17 cellular contexts compared by ENCODE assay signal in genomic region chr18:29160123-29160522, GRCh38.
DNase-seq lines count a peak whose midpoint lies in the region; ATAC-seq lines count a peak whose summit lies in the region.
"Had no signal": no experiment of that assay in that cellular context is flagged by ENCODE, and none has a peak within 500 bp of the region (broad histone marks: within the 10 kb centered on the region; RNA-seq: fewer than 3 reads in every experiment).

No MANE protein-coding gene starts in this region.

- no peaks in the 10 kb centered on the region for H3K36me3 Mint-ChIP-seq in activated CD4-positive, alpha-beta T cell treated with anti-CD3 and anti-CD28 coated beads, Interleukin-2, amount 10 ng/mL, durations not matched to agents 24 days and 14 days (ENCODE audit: low read depth)

- H3K18ac ChIP-seq in neuronal stem cell (ENCODE audit: low read length) = no peak overlapping the region

- no peaks in the 10 kb centered on the region for H3K9me3 ChIP-seq in neuronal stem cell (replicated peaks in 1 of 2; ENCODE audit: control insufficient read depth in 2 of 2, insufficient read depth in 1 of 2, low read depth in 1 of 2, low read length in 2 of 2)
- H3K9me3 ChIP-seq: BE2C, right lobe of liver had no signal

- H2BK15ac ChIP-seq in neuronal stem cell (ENCODE audit: low read length) = no peak overlapping the region

- no peak overlapping the region for H3K27ac Mint-ChIP-seq in activated CD4-positive, alpha-beta T cell treated with anti-CD3 and anti-CD28 coated beads, Interleukin-2, amount 10 ng/mL, durations not matched to agents 24 days and 14 days
- H3K27ac Mint-ChIP-seq: activated CD4-positive, alpha-beta memory T cell treated with anti-CD3 and anti-CD28 coated beads, Interleukin-2, amount 10 ng/mL, durations not matched to agents 7 days and 5 days; activated T-helper 17 cell treated with anti-CD3 and anti-CD28 coated beads, Interleukin-2, amount 50 U/mL, for 72 hours had no signal

- no peaks in the 10 kb centered on the region for H3K79me1 ChIP-seq in neuronal stem cell (ENCODE audit: low read depth, low read length)

- H3K27me3 ChIP-seq in neuronal stem cell (ENCODE audit: control insufficient read depth in 3 of 3, insufficient read depth in 3 of 3, low read depth in 1 of 3, low read length in 3 of 3) = no peaks in the 10 kb centered on the region
- H3K27me3 ChIP-seq: BE2C, right lobe of liver had no signal

- no peak overlapping the region for H3K9ac ChIP-seq in neuronal stem cell (ENCODE audit: low read depth, low read length, poor library complexity)

- intact Hi-C loops in activated CD4-positive, alpha-beta T cell treated with anti-CD3 and anti-CD28 coated beads, Interleukin-2, amount 10 ng/mL, durations not matched to agents 24 days and 14 days (cut with micrococcal nuclease) = no loop called here

- H3K27me3 Mint-ChIP-seq in activated CD4-positive, alpha-beta T cell treated with anti-CD3 and anti-CD28 coated beads, Interleukin-2, amount 10 ng/mL, durations not matched to agents 24 days and 14 days = no peaks in the 10 kb centered on the region
- H3K27me3 Mint-ChIP-seq: activated CD4-positive, alpha-beta memory T cell treated with anti-CD3 and anti-CD28 coated beads, Interleukin-2, amount 10 ng/mL, durations not matched to agents 7 days and 5 days; activated T-helper 17 cell treated with anti-CD3 and anti-CD28 coated beads, Interleukin-2, amount 50 U/mL, for 72 hours had no signal

- H2AK5ac ChIP-seq in neuronal stem cell (ENCODE audit: low read depth, low read length) = no peak overlapping the region

- no peak overlapping the region for H3K14ac ChIP-seq in neuronal stem cell (ENCODE audit: low read length)

- H2BK5ac ChIP-seq in neuronal stem cell (ENCODE audit: low read length) = no peak overlapping the region

- no peak overlapping the region for H4K8ac ChIP-seq in neuronal stem cell (ENCODE audit: low read depth, low read length)

- no peak overlapping the region for H2BK120ac ChIP-seq in neuronal stem cell (ENCODE audit: low read depth, low read length)

- ATAC-seq in GM21423 (IDR thresholded peaks at IDR 0.05; ENCODE audit: unreplicated experiment) = no peak
- ATAC-seq: activated T-helper 17 cell treated with anti-CD3 and anti-CD28 coated beads, Interleukin-2, amount 50 U/mL, for 72 hours; right lobe of liver had no signal

- no peaks in the 10 kb centered on the region for H3K4me1 Mint-ChIP-seq in activated CD4-positive, alpha-beta T cell treated with anti-CD3 and anti-CD28 coated beads, Interleukin-2, amount 10 ng/mL, durations not matched to agents 24 days and 14 days
- H3K4me1 Mint-ChIP-seq: activated CD4-positive, alpha-beta memory T cell treated with anti-CD3 and anti-CD28 coated beads, Interleukin-2, amount 10 ng/mL, durations not matched to agents 7 days and 5 days; activated T-helper 17 cell treated with anti-CD3 and anti-CD28 coated beads, Interleukin-2, amount 50 U/mL, for 72 hours had no signal

- H3K4me3 ChIP-seq in neuronal stem cell (ENCODE audit: low read length in 2 of 2) = no peak overlapping the region
- H3K4me3 ChIP-seq: right lobe of liver, SK-N-MC had no signal

- no peak overlapping the region for H3K27ac ChIP-seq in neuronal stem cell (replicated peaks; ENCODE audit: low read length)
- H3K27ac ChIP-seq: right lobe of liver, SK-N-MC had no signal

- H3K36me3 ChIP-seq in neuronal stem cell (replicated peaks in 1 of 2; ENCODE audit: control insufficient read depth in 2 of 2, insufficient read depth in 2 of 2, low read length in 2 of 2) = no peaks in the 10 kb centered on the region
- H3K36me3 ChIP-seq: BE2C, right lobe of liver had no signal

- H3K9me3 Mint-ChIP-seq in activated CD4-positive, alpha-beta T cell treated with anti-CD3 and anti-CD28 coated beads, Interleukin-2, amount 10 ng/mL, durations not matched to agents 24 days and 14 days = no peaks in the 10 kb centered on the region

- DNase-seq in NCI-H1105 (lab: John Stamatoyannopoulos, UW) (peak; percentile 91), NCI-H2171 (lab: John Stamatoyannopoulos, UW) (peak; percentile 54), SHP77 treated with DMSO at 0.1 percent for 48 hours (lab: John Stamatoyannopoulos, UW) (peak; percentile 84), neuronal stem cell (ENCODE audit: low spot score) (no peak), globus pallidus (ENCODE audit: low spot score) (no peak), NCI-H446 treated with DMSO at 0.1 percent for 48 hours (lab: John Stamatoyannopoulos, UW) (no peak)
- no peak for DNase-seq in activated CD4-positive, alpha-beta T cell treated with anti-CD3 and anti-CD28 coated beads, Interleukin-2, amount 10 ng/mL, durations not matched to agents 24 days and 14 days
- DNase-seq: activated CD4-positive, alpha-beta memory T cell treated with anti-CD3 and anti-CD28 coated beads, Interleukin-2, amount 10 ng/mL, durations not matched to agents 7 days and 5 days; BE2C; DMS 273 treated with DMSO at 0.1 percent for 48 hours; Karpas-422; occipital lobe; right lobe of liver; stimulated activated CD4-positive, alpha-beta T cell treated with anti-CD3 and anti-CD28 coated beads, Interleukin-1b, Interleukin-23, amount 100 ng/mL, for 48 hours had no signal

- peaks cover 1 to 11% of the 10 kb centered on the region in 2 donors for H3K4me1 ChIP-seq in neuronal stem cell (ENCODE audit: control insufficient read depth in 2 of 2, insufficient read depth in 1 of 2, low read depth in 1 of 2, low read length in 2 of 2)
- H3K4me1 ChIP-seq: BE2C, right lobe of liver had no signal

- H3K4me2 ChIP-seq in neuronal stem cell (ENCODE audit: insufficient read depth, low read length, poor library complexity, severe bottlenecking) = no peak overlapping the region

- H2AFZ ChIP-seq in neuronal stem cell (ENCODE audit: low read length) = peak overlapping the region; percentile 49

- no peak overlapping the region for H3K4me3 Mint-ChIP-seq in activated CD4-positive, alpha-beta T cell treated with anti-CD3 and anti-CD28 coated beads, Interleukin-2, amount 10 ng/mL, durations not matched to agents 24 days and 14 days
- H3K4me3 Mint-ChIP-seq: activated CD4-positive, alpha-beta memory T cell treated with anti-CD3 and anti-CD28 coated beads, Interleukin-2, amount 10 ng/mL, durations not matched to agents 7 days and 5 days; activated T-helper 17 cell treated with anti-CD3 and anti-CD28 coated beads, Interleukin-2, amount 50 U/mL, for 72 hours had no signal

- no peak overlapping the region for H3K4ac ChIP-seq in neuronal stem cell (ENCODE audit: low read length)

- H3K23ac ChIP-seq in neuronal stem cell (ENCODE audit: low read depth, low read length, poor library complexity) = no peak overlapping the region

- H4K91ac ChIP-seq in neuronal stem cell (ENCODE audit: low read depth, low read length, poor library complexity) = no peak overlapping the region

- no CpG with 5 or more reads among the region's 2 CpGs for WGBS in neuronal stem cell (ENCODE audit: extremely low coverage in 2 of 2, insufficient read length in 2 of 2, insufficient replicate concordance in 1 of 2), 2 donors

- no peak overlapping the region for H2BK12ac ChIP-seq in neuronal stem cell (ENCODE audit: low read length)

Comparison
In these comparisons a context has a peak if more than half of its experiments do, and no peak if none do; other contexts are left out.
1. DNase-seq: peak in NCI-H1105 (single experiment), NCI-H2171 (single experiment) and SHP77 treated with DMSO at 0.1 percent for 48 hours (single experiment); none in neuronal stem cell (single experiment), activated CD4-positive, alpha-beta T cell treated with anti-CD3 and anti-CD28 coated beads, Interleukin-2, amount 10 ng/mL, durations not matched to agents 24 days and 14 days (single experiment), globus pallidus (single experiment) and NCI-H446 treated with DMSO at 0.1 percent for 48 hours (single experiment).